In genomic region chrX:54891573-54891972, GRCh38 we compare ENCODE assay signal across 9 cellular contexts. TPM values are rescaled to one million over a fixed set of nuclear protein-coding genes. Genes with fewer than 3 reads are reported as not detected.
DNase-seq lines count a peak whose midpoint lies in the region; ATAC-seq and TF ChIP-seq lines count a peak whose summit lies in the region.
"Had no signal": no experiment of that assay in that cellular context is flagged by ENCODE, and none has a peak within 500 bp of the region (broad histone marks: within the 10 kb centered on the region; RNA-seq: fewer than 3 reads in every experiment).

No MANE protein-coding gene starts in this region.

- H3K27ac ChIP-seq in Karpas-422 (ENCODE audit: low read length) = no peak overlapping the region
- no peak overlapping the region for H3K27ac ChIP-seq in parathyroid adenoma

- no peak overlapping the region for H3K4me2 ChIP-seq in Karpas-422 (ENCODE audit: low read depth, low read length, poor library complexity, severe bottlenecking)
- H3K4me2 ChIP-seq in parathyroid adenoma (ENCODE audit: low read length) = no peak overlapping the region

- H3K4me1 Mint-ChIP-seq in T-helper 17 cell = peaks cover 2% of the 10 kb centered on the region
- no peaks in the 10 kb centered on the region for H3K4me1 Mint-ChIP-seq in endothelial cell (ENCODE audit: unreplicated experiment)

- no peak overlapping the region for H2AFZ ChIP-seq in Karpas-422 (ENCODE audit: low read length)
- H2AFZ ChIP-seq in parathyroid adenoma = no peak overlapping the region

- no peak overlapping the region for H3K4me3 ChIP-seq in Karpas-422 (ENCODE audit: low read length)
- no peak overlapping the region for H3K4me3 ChIP-seq in parathyroid adenoma (ENCODE audit: low read depth, low read length)

- H3K27me3 Mint-ChIP-seq in T-helper 17 cell (peaks cover 17% of the 10 kb centered on the region), endothelial cell (ENCODE audit: unreplicated experiment) (peaks cover 1% of the 10 kb centered on the region)

- H3K27ac Mint-ChIP-seq in T-helper 17 cell = no peak overlapping the region
- no peak overlapping the region for H3K27ac Mint-ChIP-seq in endothelial cell (ENCODE audit: unreplicated experiment)
- H3K27ac Mint-ChIP-seq: dendritic cell treated with granulocyte-macrophage colony-stimulating factor and Interleukin-4, amounts not matched to agents 40 ng/mL and 50 ng/mL, for 4 days had no signal

- 0 out of 2 replicates have a peak, but pooled peaks cover 3% of the 10 kb centered on the region for H3K9me3 ChIP-seq in Karpas-422 (ENCODE audit: low read length)
- H3K9me3 ChIP-seq in T-helper 17 cell (ENCODE audit: control insufficient read depth, low read length, poor library complexity, severe bottlenecking) = no peaks in the 10 kb centered on the region
- H3K9me3 ChIP-seq in parathyroid adenoma (ENCODE audit: control insufficient read depth, low read length) = no peaks in the 10 kb centered on the region

- H3K4me3 Mint-ChIP-seq in T-helper 17 cell (no peak overlapping the region), endothelial cell (ENCODE audit: unreplicated experiment) (no peak overlapping the region)
- H3K4me3 Mint-ChIP-seq: dendritic cell treated with granulocyte-macrophage colony-stimulating factor and Interleukin-4, amounts not matched to agents 40 ng/mL and 50 ng/mL, for 4 days had no signal

- H3K36me3 Mint-ChIP-seq in T-helper 17 cell (ENCODE audit: low read depth) (peaks cover 2% of the 10 kb centered on the region), endothelial cell (ENCODE audit: low read depth, unreplicated experiment) (no peaks in the 10 kb centered on the region)

- H4K20me1 ChIP-seq in Karpas-422 (ENCODE audit: insufficient read depth, low read depth, low read length) = no peaks in the 10 kb centered on the region

- H3K27me3 ChIP-seq in Karpas-422 (ENCODE audit: low read length) (no peaks in the 10 kb centered on the region), parathyroid adenoma (ENCODE audit: control insufficient read depth, insufficient read depth, low read length) (no peaks in the 10 kb centered on the region)

- H3K4me1 ChIP-seq in Karpas-422 (ENCODE audit: low read length) = no peaks in the 10 kb centered on the region
- H3K4me1 ChIP-seq in parathyroid adenoma = no peaks in the 10 kb centered on the region

- no peaks in the 10 kb centered on the region for H3K9me3 Mint-ChIP-seq in endothelial cell (ENCODE audit: unreplicated experiment)
- H3K9me3 Mint-ChIP-seq: dendritic cell treated with granulocyte-macrophage colony-stimulating factor and Interleukin-4, amounts not matched to agents 40 ng/mL and 50 ng/mL, for 4 days had no signal

- no peaks in the 10 kb centered on the region for H3K79me2 ChIP-seq in Karpas-422 (ENCODE audit: low read length)
- H3K79me2 ChIP-seq in parathyroid adenoma = no peaks in the 10 kb centered on the region

- H3K9ac ChIP-seq in Karpas-422 (ENCODE audit: low read length) (no peak overlapping the region), parathyroid adenoma (no peak overlapping the region)

- H3K36me3 ChIP-seq in Karpas-422 (ENCODE audit: insufficient read depth, low read length) (no peaks in the 10 kb centered on the region), parathyroid adenoma (ENCODE audit: control insufficient read depth, insufficient read depth, low read length) (no peaks in the 10 kb centered on the region)

- peak; percentile 59 for ATAC-seq in T-helper 17 cell
- no peak for ATAC-seq in HG03097 (IDR thresholded peaks at IDR 0.05; ENCODE audit: low FRiP score, unreplicated experiment)
- ATAC-seq in GM21423 (IDR thresholded peaks at IDR 0.05; ENCODE audit: unreplicated experiment) = no peak

- no peak for TF ChIP-seq CTCF in endothelial cell (IDR thresholded peaks at IDR 0.05; ENCODE audit: unreplicated experiment)
- TF ChIP-seq CTCF in parathyroid adenoma (IDR thresholded peaks at IDR 0.05) = peak; percentile 37

- H3K9me2 ChIP-seq in Karpas-422 (replicated peaks; ENCODE audit: insufficient read depth, low read length) = no peaks in the 10 kb centered on the region

- DNase-seq in activated gamma-delta T cell treated with Interleukin-2 at 50 U/mL for 16 hours (peak; percentile 34), activated gamma-delta T cell (lab: John Stamatoyannopoulos, UW) (no peak), Karpas-422 (peak; percentile 76), T-helper 17 cell (peak in 1 of 3 donors; percentile 17), endothelial cell (ENCODE audit: low spot score) (peak; percentile 23)

RNA-seq across cellular contexts. Expression of gene TRO, which starts 29.1 kb away (rescaled TPM):
- total RNA-seq in Karpas-422 (2014; rRNA removed; shearing (Covaris generic); ENCODE audit: low replicate concordance) = not detected in 2 replicates
- 1 to 10 TPM in 1 of 2 donors, under 1 TPM in 1; 0.39 to 1.4 TPM for total RNA-seq in T-helper 17 cell
- total RNA-seq in endothelial cell (ENCODE audit: unreplicated experiment) = 184 TPM

Comparison
In these comparisons a context has a peak if more than half of its experiments do, and no peak if none do; other contexts are left out.
1. RNA of gene TRO, which starts 29.1 kb away (total RNA-seq): 184 TPM in endothelial cell (single experiment); 0.39 to 1.4 TPM in T-helper 17 cell and not detected in Karpas-422; every median in the first group is over 10 times any median in the second.